Comparison of ENCODE assay signal across 20 cellular contexts in the genomic region with DNA sequence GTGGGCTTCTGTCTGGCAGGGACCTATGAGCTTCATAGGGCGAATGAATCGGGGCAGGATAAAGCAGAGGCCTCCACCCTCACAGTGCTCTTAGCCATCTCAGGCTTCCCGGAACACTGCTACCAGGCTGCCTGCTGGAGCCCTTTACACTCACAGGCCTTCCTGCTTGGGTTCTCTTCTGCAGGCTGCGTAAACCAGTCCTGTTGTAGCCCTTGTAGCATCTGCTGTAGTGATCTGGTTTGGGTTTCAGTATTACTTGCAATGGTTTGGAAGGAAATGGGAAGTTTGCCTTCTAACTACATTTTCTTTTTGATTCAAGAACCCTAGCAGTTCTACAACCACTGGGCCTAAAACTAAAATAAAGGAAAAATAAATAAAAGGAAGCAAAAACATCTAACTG. TPM values are rescaled to one million over a fixed set of nuclear protein-coding genes. Genes with fewer than 3 reads are reported as not detected.
DNase-seq lines count a peak whose midpoint lies in the region; ATAC-seq and TF ChIP-seq lines count a peak whose summit lies in the region.
"Had no signal": no experiment of that assay in that cellular context is flagged by ENCODE, and none has a peak within 500 bp of the region (broad histone marks: within the 10 kb centered on the region; RNA-seq: fewer than 3 reads in every experiment).

No MANE protein-coding gene starts in this region.

- TF ChIP-seq CTCF in dorsolateral prefrontal cortex (IDR thresholded peaks at IDR 0.05 in 54 of 56, conservative IDR thresholded peaks at IDR 0.05 in 2 of 56; ENCODE audit: low read depth in 1 of 56, partially characterized antibody in 56 of 56) (no peak), tibial artery (IDR thresholded peaks at IDR 0.05) (no peak)

- H3K27ac Mint-ChIP-seq in T-helper 1 cell treated with Interleukin-12 subunit alpha and Interleukin-12 subunit beta and Interleukin-4 antibody, amounts not matched to agents 30 μg/mL and 1 μg/mL, for 36 hours: peak overlapping the region; percentile 83
- H3K27ac Mint-ChIP-seq: activated T-helper 1 cell treated with anti-CD3 and anti-CD28 coated beads, Interleukin-12 subunit alpha, Interleukin-12 subunit beta, Interleukin-2, Interleukin-4 antibody, amounts not matched to agents 30 ng/mL and 10 ng/mL and 1 ng/mL, durations not matched to agents 14 hours and 24 hours and 36 hours; stimulated activated naive CD8-positive, alpha-beta T cell treated with anti-CD3 and anti-CD28 coated beads, Interleukin-15, Interleukin-2, amounts not matched to agents 100 ng/mL and 50 ng/mL, for 24 hours had no signal

- H3K4me3 ChIP-seq in dorsolateral prefrontal cortex (peak overlapping the region in 4 of 59 donors; percentile 2 to 46 (median 34)), tibial artery (no peak overlapping the region)
- H3K4me3 ChIP-seq: adrenal gland, GM23248, neural progenitor cell, SJSA1 had no signal

- no peaks in the 10 kb centered on the region for H3K9me3 Mint-ChIP-seq in T-helper 1 cell treated with Interleukin-12 subunit alpha and Interleukin-12 subunit beta and Interleukin-4 antibody, amounts not matched to agents 30 μg/mL and 1 μg/mL, for 36 hours
- H3K9me3 Mint-ChIP-seq: activated T-helper 1 cell treated with anti-CD3 and anti-CD28 coated beads, Interleukin-12 subunit alpha, Interleukin-12 subunit beta, Interleukin-2, Interleukin-4 antibody, amounts not matched to agents 30 ng/mL and 10 ng/mL and 1 ng/mL, durations not matched to agents 14 hours and 24 hours and 36 hours; neural progenitor cell; stimulated activated naive CD8-positive, alpha-beta T cell treated with anti-CD3 and anti-CD28 coated beads, Interleukin-15, Interleukin-2, amounts not matched to agents 100 ng/mL and 50 ng/mL, for 24 hours had no signal

- peaks cover 0 to 31% (median 16%) of the 10 kb centered on the region in 4 donors for H3K4me1 ChIP-seq in tibial artery

- H3K27me3 ChIP-seq in dorsolateral prefrontal cortex: no peaks in the 10 kb centered on the region
- no peaks in the 10 kb centered on the region for H3K27me3 ChIP-seq in tibial artery
- H3K27me3 ChIP-seq: adrenal gland, SJSA1 had no signal

- H3K27ac ChIP-seq in dorsolateral prefrontal cortex (peak overlapping the region in 52 of 59 donors; percentile 22 to 99 (median 96)), tibial artery (peak overlapping the region; percentile 9 to 17)
- H3K27ac ChIP-seq: adrenal gland, GM23248, neural progenitor cell had no signal

- peaks cover 3% of the 10 kb centered on the region for H3K36me3 Mint-ChIP-seq in T-helper 1 cell treated with Interleukin-12 subunit alpha and Interleukin-12 subunit beta and Interleukin-4 antibody, amounts not matched to agents 30 μg/mL and 1 μg/mL, for 36 hours (ENCODE audit: low read depth)
- H3K36me3 Mint-ChIP-seq: neural progenitor cell had no signal

- no peaks in the 10 kb centered on the region for H3K9me3 ChIP-seq in tibial artery
- H3K9me3 ChIP-seq: adrenal gland, SJSA1 had no signal

- peak; percentile 10 for DNase-seq in activated naive CD4-positive, alpha-beta T cell treated with Interleukin-2 at 50 U/mL for 16 hours
- DNase-seq in activated naive CD4-positive, alpha-beta T cell (lab: John Stamatoyannopoulos, UW): no peak
- DNase-seq in dorsolateral prefrontal cortex (no peak), tibial artery (no peak), Right ventricle myocardium superior (no peak), NCI-H2196 treated with DMSO at 0.1 percent for 48 hours (lab: John Stamatoyannopoulos, UW; ENCODE audit: unreplicated experiment) (no peak)
- DNase-seq: ACHN; activated CD4-positive, alpha-beta T cell treated with anti-CD3 and anti-CD28 coated beads for 48 hours; adrenal gland; cerebellar nuclear complex; GM23248; kidney glomerular epithelial cell; NCI-H1930; NCI-H446 treated with DMSO at 0.1 percent for 48 hours had no signal

- peaks cover 29% of the 10 kb centered on the region for H3K4me1 Mint-ChIP-seq in T-helper 1 cell treated with Interleukin-12 subunit alpha and Interleukin-12 subunit beta and Interleukin-4 antibody, amounts not matched to agents 30 μg/mL and 1 μg/mL, for 36 hours (ENCODE audit: low read depth)

- H3K27me3 Mint-ChIP-seq in T-helper 1 cell treated with Interleukin-12 subunit alpha and Interleukin-12 subunit beta and Interleukin-4 antibody, amounts not matched to agents 30 μg/mL and 1 μg/mL, for 36 hours (ENCODE audit: low read depth): peaks cover 4% of the 10 kb centered on the region
- H3K27me3 Mint-ChIP-seq: stimulated activated naive CD8-positive, alpha-beta T cell treated with anti-CD3 and anti-CD28 coated beads, Interleukin-15, Interleukin-2, amounts not matched to agents 100 ng/mL and 50 ng/mL, for 24 hours had no signal

- no peak for ATAC-seq in Right ventricle myocardium superior (ENCODE audit: poor library complexity)
- ATAC-seq in HG03565 (IDR thresholded peaks at IDR 0.05; ENCODE audit: unreplicated experiment): no peak

- peak overlapping the region; percentile 1 for H3K4me3 Mint-ChIP-seq in T-helper 1 cell treated with Interleukin-12 subunit alpha and Interleukin-12 subunit beta and Interleukin-4 antibody, amounts not matched to agents 30 μg/mL and 1 μg/mL, for 36 hours
- H3K4me3 Mint-ChIP-seq: activated T-helper 1 cell treated with anti-CD3 and anti-CD28 coated beads, Interleukin-12 subunit alpha, Interleukin-12 subunit beta, Interleukin-2, Interleukin-4 antibody, amounts not matched to agents 30 ng/mL and 10 ng/mL and 1 ng/mL, durations not matched to agents 14 hours and 24 hours and 36 hours; neural progenitor cell; stimulated activated naive CD8-positive, alpha-beta T cell treated with anti-CD3 and anti-CD28 coated beads, Interleukin-15, Interleukin-2, amounts not matched to agents 100 ng/mL and 50 ng/mL, for 24 hours had no signal

- no peaks in the 10 kb centered on the region for H3K36me3 ChIP-seq in tibial artery
- H3K36me3 ChIP-seq: adrenal gland, neural progenitor cell had no signal

- intact Hi-C loops in dorsolateral prefrontal cortex (cut with DNase I): loop anchor here in 1 of 2 donors (10.0 kb wide), 2 partner anchors 412 to 848 kb away; a partner anchor contains a TSS
- intact Hi-C loops in tibial artery (cut with DNase I; ENCODE audit: low total_unique reads): loop anchor here (10.0 kb wide), 1 partner anchor 488 kb away; no protein-coding TSS in a partner anchor
- intact Hi-C loops in Right ventricle myocardium superior (cut with DNase I): no loop called here

RNA-seq across cellular contexts. Expression of a gene that starts 3.4 kb away (rescaled TPM):
- total RNA-seq in dorsolateral prefrontal cortex (10 to 100 TPM; 18.9 to 53.0 (median 30.7) TPM), Right ventricle myocardium superior (7.7 TPM)
